8 cellular contexts compared by ENCODE assay signal in the genomic region with DNA sequence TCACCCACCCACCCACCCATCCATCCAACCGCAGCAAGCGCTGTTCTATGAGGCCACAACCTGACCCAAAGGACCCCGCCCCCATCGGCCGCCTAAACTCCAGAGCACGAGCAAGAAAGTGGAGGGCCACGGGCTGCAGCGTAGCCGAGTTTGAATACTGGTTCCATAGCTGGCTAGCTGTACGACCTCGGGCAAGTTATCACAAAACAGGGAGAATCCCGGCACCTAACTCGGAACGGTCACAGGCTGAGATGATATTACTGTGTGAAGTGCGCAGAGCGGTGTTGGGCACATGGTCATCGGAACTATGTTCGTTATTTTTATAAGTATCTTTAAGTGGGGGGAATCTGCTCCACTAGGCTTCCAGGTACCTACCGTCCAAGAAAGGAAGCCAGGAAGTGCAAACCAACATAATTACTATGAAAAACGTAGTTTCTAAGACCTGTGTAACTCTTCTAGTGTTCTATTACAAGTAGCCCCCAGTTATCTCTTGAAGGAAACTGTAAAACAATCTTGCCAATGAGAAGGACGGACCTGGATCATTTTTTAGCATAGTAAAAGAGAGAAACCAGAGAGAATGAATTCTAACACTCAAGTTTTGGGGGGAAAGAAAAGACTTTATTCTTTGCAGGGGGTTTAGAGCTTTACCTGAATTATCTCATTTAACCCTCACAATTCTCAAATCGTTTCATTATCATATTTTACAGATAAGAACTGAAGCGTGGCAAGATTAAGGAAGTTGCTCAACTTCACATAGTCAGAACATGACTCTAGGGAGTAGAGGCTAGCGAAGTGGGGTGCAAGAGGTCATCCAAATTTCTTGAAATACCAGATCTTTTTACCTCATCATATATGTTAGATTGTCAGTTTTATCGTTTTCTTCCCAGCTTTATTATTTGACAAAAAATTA. TPM values are rescaled to one million over a fixed set of nuclear protein-coding genes. Genes with fewer than 3 reads are reported as not detected.
DNase-seq lines count a peak whose midpoint lies in the region; ATAC-seq, FAIRE-seq and TF ChIP-seq lines count a peak whose summit lies in the region.

No MANE protein-coding gene starts in this region.

- H3K9me3 ChIP-seq in MG63, result no peaks in the 10 kb centered on the region
- H3K9me3 ChIP-seq in iPS-20b (ENCODE audit: insufficient read depth, low read depth, low read length), result no peaks in the 10 kb centered on the region
- H3K9me3 ChIP-seq in smooth muscle cell (replicated peaks; ENCODE audit: low read depth), result no peaks in the 10 kb centered on the region

- H3K9ac ChIP-seq in iPS-20b (ENCODE audit: low read depth, low read length) (peak overlapping the region; percentile 82), smooth muscle cell (ENCODE audit: low read depth) (no peak overlapping the region)

- peak overlapping the region; percentile 95 for H3K4me3 Mint-ChIP-seq in activated naive CD8-positive, alpha-beta T cell treated with anti-CD3 and anti-CD28 coated beads, Interleukin-2, amount 50 U/mL, for 24 hours

- DNase-seq in GM12892 (ENCODE audit: insufficient read length) (no peak), MG63 (no peak), smooth muscle cell (lab: John Stamatoyannopoulos, UW; ENCODE audit: unreplicated experiment) (peak; percentile 53), NCI-H774 (lab: John Stamatoyannopoulos, UW) (no peak), NCI-H1048 (lab: John Stamatoyannopoulos, UW) (no peak)
- DNase-seq in activated naive CD8-positive, alpha-beta T cell treated with anti-CD3 and anti-CD28 coated beads, Interleukin-2, amount 50 U/mL, for 24 hours, result no peak

- 7% methylated on average over 24 of the region's 25 CpGs for WGBS in smooth muscle cell (ENCODE audit: low lambda C conversion rate)

- ATAC-seq in GM21825 (IDR thresholded peaks at IDR 0.05; ENCODE audit: unreplicated experiment), result peak; percentile 14
- ATAC-seq in activated naive CD8-positive, alpha-beta T cell treated with anti-CD3 and anti-CD28 coated beads, Interleukin-2, amount 50 U/mL, for 24 hours, result peak; percentile 44

- H3K27ac ChIP-seq in iPS-20b (ENCODE audit: low read length) (peak overlapping the region; percentile 4), smooth muscle cell (ENCODE audit: low read depth) (no peak overlapping the region)

- peaks cover 3% of the 10 kb centered on the region for H3F3A ChIP-seq in smooth muscle cell (ENCODE audit: low read depth)

- no peaks in the 10 kb centered on the region for H3K27me3 ChIP-seq in MG63
- no peaks in the 10 kb centered on the region for H3K27me3 ChIP-seq in iPS-20b (ENCODE audit: insufficient read depth, low read length)
- no peaks in the 10 kb centered on the region for H3K27me3 ChIP-seq in smooth muscle cell (ENCODE audit: low read depth)

- no peak for TF ChIP-seq CTCF in smooth muscle cell (IDR thresholded peaks at IDR 0.05; ENCODE audit: borderline replicate concordance, insufficient read depth, poor library complexity, severe bottlenecking)

- no peaks in the 10 kb centered on the region for H3K27me3 Mint-ChIP-seq in activated naive CD8-positive, alpha-beta T cell treated with anti-CD3 and anti-CD28 coated beads, Interleukin-2, amount 50 U/mL, for 24 hours

- no peak; the same call in 1 of the 2 replicates for TF ChIP-seq POLR2A in GM12892 (IDR thresholded peaks at IDR 0.05; ENCODE audit: low read depth, low read length)

- peaks cover 17% of the 10 kb centered on the region for H3K79me2 ChIP-seq in smooth muscle cell (ENCODE audit: low read depth)

- H3K4me2 ChIP-seq in smooth muscle cell, result peak overlapping the region; percentile 87

- H3K36me3 ChIP-seq in MG63, result peaks cover 33% of the 10 kb centered on the region
- H3K36me3 ChIP-seq in iPS-20b (ENCODE audit: insufficient read depth, low read depth, low read length), result peaks cover 42% of the 10 kb centered on the region
- H3K36me3 ChIP-seq in smooth muscle cell (ENCODE audit: low read depth), result peaks cover 14% of the 10 kb centered on the region

- H3K27ac Mint-ChIP-seq in activated naive CD8-positive, alpha-beta T cell treated with anti-CD3 and anti-CD28 coated beads, Interleukin-2, amount 50 U/mL, for 24 hours, result peak overlapping the region; percentile 94

- H3K4me3 ChIP-seq in MG63 (peak overlapping the region; percentile 96), iPS-20b (ENCODE audit: low read length) (peak overlapping the region; percentile 97), smooth muscle cell (peak overlapping the region; percentile 89)

- peak; percentile 51 for FAIRE-seq in GM12892 (lab: Jason Lieb, UNC)

- H2AFZ ChIP-seq in smooth muscle cell (ENCODE audit: low read depth), result peak overlapping the region; percentile 92

- H3K9me3 Mint-ChIP-seq in activated naive CD8-positive, alpha-beta T cell treated with anti-CD3 and anti-CD28 coated beads, Interleukin-2, amount 50 U/mL, for 24 hours, result no peaks in the 10 kb centered on the region

- H4K20me1 ChIP-seq in smooth muscle cell (ENCODE audit: low read depth), result no peaks in the 10 kb centered on the region

- H3K4me1 ChIP-seq in iPS-20b (ENCODE audit: insufficient read depth, low read length) (peaks cover 5% of the 10 kb centered on the region; the same call in 1 of the 2 replicates), smooth muscle cell (ENCODE audit: low read depth) (peaks cover 18% of the 10 kb centered on the region)

- peaks cover 68% of the 10 kb centered on the region for H3K4me1 Mint-ChIP-seq in activated naive CD8-positive, alpha-beta T cell treated with anti-CD3 and anti-CD28 coated beads, Interleukin-2, amount 50 U/mL, for 24 hours

- H3K36me3 Mint-ChIP-seq in activated naive CD8-positive, alpha-beta T cell treated with anti-CD3 and anti-CD28 coated beads, Interleukin-2, amount 50 U/mL, for 24 hours (ENCODE audit: low read depth), result peaks cover 39% of the 10 kb centered on the region

RNA-seq across cellular contexts. Expression of a gene that starts 0.7 kb away (rescaled TPM):
- polyA plus RNA-seq in GM12892 (2012; ENCODE audit: missing spikeins), result 19.8 TPM
- total RNA-seq in MG63 (2014; rRNA removed; shearing (Covaris generic); ENCODE audit: low replicate concordance), result 22.9 and 25.6 TPM in 2 replicates
- total RNA-seq in smooth muscle cell, result 13.4 and 13.8 TPM in 2 replicates
- polyA plus RNA-seq in smooth muscle cell, result 10.9 and 15.7 TPM in 2 replicates

RNA-seq across cellular contexts. Expression of a gene that starts 14.4 kb away (rescaled TPM):
- polyA plus RNA-seq in GM12892 (2012; ENCODE audit: missing spikeins), result 48.5 TPM
- total RNA-seq in MG63 (2014; rRNA removed; shearing (Covaris generic); ENCODE audit: low replicate concordance), result 65.2 and 86.9 TPM in 2 replicates
- total RNA-seq in smooth muscle cell, result 26.2 and 34.8 TPM in 2 replicates
- polyA plus RNA-seq in smooth muscle cell, result 34.2 and 48.5 TPM in 2 replicates

RNA-seq across cellular contexts. Expression of a gene that starts 18.2 kb away (rescaled TPM):
- polyA plus RNA-seq in GM12892 (2012; ENCODE audit: missing spikeins), result not detected
- total RNA-seq in MG63 (2014; rRNA removed; shearing (Covaris generic); ENCODE audit: low replicate concordance), result not detected in 2 replicates
- not detected in 2 replicates for total RNA-seq in smooth muscle cell
- polyA plus RNA-seq in smooth muscle cell, result not detected in 2 replicates

RNA-seq across cellular contexts. Expression of a gene that starts 49.6 kb away (rescaled TPM):
- not detected for polyA plus RNA-seq in GM12892 (2012; ENCODE audit: missing spikeins)
- not detected in 2 replicates for total RNA-seq in MG63 (2014; rRNA removed; shearing (Covaris generic); ENCODE audit: low replicate concordance)
- not detected in 2 replicates for total RNA-seq in smooth muscle cell
- polyA plus RNA-seq in smooth muscle cell, result 0.14 and 0.15 TPM in 2 replicates

RNA-seq across cellular contexts. Expression of a gene that starts 56.2 kb away (rescaled TPM):
- not detected for polyA plus RNA-seq in GM12892 (2012; ENCODE audit: missing spikeins)
- not detected in 2 replicates for total RNA-seq in MG63 (2014; rRNA removed; shearing (Covaris generic); ENCODE audit: low replicate concordance)
- total RNA-seq in smooth muscle cell, result not detected in 2 replicates
- 0.54 and 1.1 TPM in 2 replicates for polyA plus RNA-seq in smooth muscle cell
